In genomic region chr5:116296335-116297072, GRCh38 we compare ENCODE assay signal across 25 cellular contexts.
"Had no signal": no experiment of that assay in that cellular context is flagged by ENCODE, and none has a peak within 500 bp of the region (broad histone marks: within the 10 kb centered on the region; RNA-seq: fewer than 3 reads in every experiment).

No MANE protein-coding gene starts in this region.

- H3K4me3 Mint-ChIP-seq: activated CD4-positive, alpha-beta T cell treated with anti-CD3 and anti-CD28 coated beads, Interleukin-2, amount 10 ng/mL, durations not matched to agents 24 days and 14 days; activated CD8-positive, alpha-beta memory T cell treated with anti-CD3 and anti-CD28 coated beads, Interleukin-2, amount 10 ng/mL, durations not matched to agents 7 days and 5 days; activated naive CD8-positive, alpha-beta T cell treated with anti-CD3 and anti-CD28 coated beads, Interleukin-2, amount 50 U/mL, for 24 hours; activated T-cell treated with anti-CD3 and anti-CD28 coated beads, Interleukin-2, amount 50 U/mL, for 24 hours; T-helper 17 cell; WTC11 had no signal

- H3K27ac ChIP-seq: ascending aorta, body of pancreas had no signal

- H3K27ac Mint-ChIP-seq: activated CD4-positive, alpha-beta T cell treated with anti-CD3 and anti-CD28 coated beads, Interleukin-2, amount 10 ng/mL, durations not matched to agents 24 days and 14 days; activated CD8-positive, alpha-beta memory T cell treated with anti-CD3 and anti-CD28 coated beads, Interleukin-2, amount 10 ng/mL, durations not matched to agents 7 days and 5 days; activated naive CD8-positive, alpha-beta T cell treated with anti-CD3 and anti-CD28 coated beads, Interleukin-2, amount 50 U/mL, for 24 hours; activated T-cell treated with anti-CD3 and anti-CD28 coated beads, Interleukin-2, amount 50 U/mL, for 24 hours; T-helper 17 cell; WTC11 had no signal

- H3K27me3 ChIP-seq: ascending aorta, body of pancreas had no signal

- H3K27me3 Mint-ChIP-seq: activated CD4-positive, alpha-beta T cell treated with anti-CD3 and anti-CD28 coated beads, Interleukin-2, amount 10 ng/mL, durations not matched to agents 24 days and 14 days; activated CD8-positive, alpha-beta memory T cell treated with anti-CD3 and anti-CD28 coated beads, Interleukin-2, amount 10 ng/mL, durations not matched to agents 7 days and 5 days; activated naive CD8-positive, alpha-beta T cell treated with anti-CD3 and anti-CD28 coated beads, Interleukin-2, amount 50 U/mL, for 24 hours; activated T-cell treated with anti-CD3 and anti-CD28 coated beads, Interleukin-2, amount 50 U/mL, for 24 hours; T-helper 17 cell had no signal

- H3K4me1 Mint-ChIP-seq: activated CD4-positive, alpha-beta T cell treated with anti-CD3 and anti-CD28 coated beads, Interleukin-2, amount 10 ng/mL, durations not matched to agents 24 days and 14 days; activated CD8-positive, alpha-beta memory T cell treated with anti-CD3 and anti-CD28 coated beads, Interleukin-2, amount 10 ng/mL, durations not matched to agents 7 days and 5 days; activated naive CD8-positive, alpha-beta T cell treated with anti-CD3 and anti-CD28 coated beads, Interleukin-2, amount 50 U/mL, for 24 hours; T-helper 17 cell had no signal

- H3K4me3 ChIP-seq: ascending aorta, body of pancreas had no signal

- DNase-seq: activated CD4-positive, alpha-beta T cell treated with anti-CD3 and anti-CD28 coated beads, Interleukin-2, amount 10 ng/mL, durations not matched to agents 24 days and 14 days; activated CD4-positive, alpha-beta T cell treated with anti-CD3 and anti-CD28 coated beads, Interleukin-2, amount 50 U/mL, for 48 hours; activated CD4-positive, CD25-positive, alpha-beta regulatory T cell treated with anti-CD3 and anti-CD28 coated beads, Interleukin-2, amount 50 U/mL, for 72 hours; activated CD8-positive, alpha-beta memory T cell treated with anti-CD3 and anti-CD28 coated beads, Interleukin-2, amount 10 ng/mL, durations not matched to agents 7 days and 5 days; activated effector memory CD4-positive, alpha-beta T cell treated with anti-CD3 and anti-CD28 coated beads, Interleukin-2, amount 50 U/mL, for 16 hours; activated naive CD4-positive, alpha-beta T cell treated with Interleukin-2 at 50 U/mL for 16 hours; activated naive CD8-positive, alpha-beta T cell treated with anti-CD3 and anti-CD28 coated beads, Interleukin-2, amount 50 U/mL, for 24 hours; activated T-cell treated with anti-CD3 and anti-CD28 coated beads, Interleukin-2, amount 50 U/mL, for 24 hours; amniotic stem cell; body of pancreas; Karpas-422; NCI-H1105 treated with DMSO at 0.1 percent for 48 hours; NCI-H1436 treated with DMSO at 0.1 percent for 48 hours; NCI-H187; NCI-H2081; NCI-H2227 treated with DMSO at 0.1 percent for 48 hours; NCI-H446 treated with DMSO at 0.1 percent for 48 hours; NCI-H526; NCI-H82; SIG-M5; T-helper 17 cell; T-helper 9 cell had no signal

- ATAC-seq: activated CD8-positive, alpha-beta memory T cell treated with anti-CD3 and anti-CD28 coated beads, Interleukin-2, amount 10 ng/mL, durations not matched to agents 7 days and 5 days; activated naive CD4-positive, alpha-beta T cell treated with anti-CD3 and anti-CD28 coated beads, Interleukin-2, amount 50 U/mL, for 72 hours; activated naive CD8-positive, alpha-beta T cell treated with anti-CD3 and anti-CD28 coated beads, Interleukin-2, amount 50 U/mL, for 24 hours; body of pancreas; T-helper 17 cell had no signal

- H3K4me1 ChIP-seq: ascending aorta, body of pancreas had no signal
